Comparison of ENCODE assay signal across 16 cellular contexts in the genomic region with DNA sequence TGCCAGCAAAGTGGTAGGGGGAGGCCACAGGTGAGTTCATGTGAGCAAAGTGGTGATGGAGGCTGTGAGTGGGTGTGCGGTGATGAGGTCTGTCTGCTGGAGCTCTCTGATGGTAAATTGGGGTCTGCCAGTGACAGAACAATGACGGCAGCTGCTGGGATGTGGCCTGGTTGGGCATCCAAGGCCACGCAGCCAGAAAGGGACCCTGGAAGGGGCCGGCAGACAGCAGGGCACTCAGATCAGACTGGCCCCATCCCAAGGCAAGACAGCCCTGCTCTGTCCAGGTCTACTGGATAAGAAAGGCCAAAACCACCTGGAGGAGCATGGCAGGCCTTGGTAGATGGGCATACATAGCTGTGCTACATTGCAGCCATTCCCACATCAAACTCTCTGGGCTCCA.
DNase-seq lines count a peak whose midpoint lies in the region; ATAC-seq and TF ChIP-seq lines count a peak whose summit lies in the region.
"Had no signal": no experiment of that assay in that cellular context is flagged by ENCODE, and none has a peak within 500 bp of the region (broad histone marks: within the 10 kb centered on the region; RNA-seq: fewer than 3 reads in every experiment).

No MANE protein-coding gene starts in this region.

- H3K9me3 Mint-ChIP-seq in endodermal cell = peaks cover 20% of the 10 kb centered on the region
- peaks cover 7% of the 10 kb centered on the region for H3K9me3 Mint-ChIP-seq in stimulated activated memory B cell treated with anti-CD40 and anti-IgM and Interleukin-4, amounts not matched to agents 10 μg/mL and 1 μg/mL and 100 μg/mL, for 72 hours

- 95 to 100% methylated on average over 2 to 4 of the region's 4 CpGs for WGBS in endodermal cell (ENCODE audit: insufficient coverage in 1 of 2, insufficient read length in 1 of 2), 2 experiments
- no CpG with 5 or more reads among the region's 4 CpGs for WGBS in SK-N-SH (ENCODE audit: low lambda C conversion rate)

- no peak overlapping the region for H3K27ac Mint-ChIP-seq in endodermal cell
- no peak overlapping the region for H3K27ac Mint-ChIP-seq in stimulated activated memory B cell treated with anti-CD40 and anti-IgM and Interleukin-4, amounts not matched to agents 10 μg/mL and 1 μg/mL and 100 μg/mL, for 72 hours
- H3K27ac Mint-ChIP-seq: CD14-positive monocyte; CD4-positive, alpha-beta memory T cell had no signal

- H3K36me3 Mint-ChIP-seq in endodermal cell (ENCODE audit: low read depth) = peaks cover 23% of the 10 kb centered on the region
- no peaks in the 10 kb centered on the region for H3K36me3 Mint-ChIP-seq in stimulated activated memory B cell treated with anti-CD40 and anti-IgM and Interleukin-4, amounts not matched to agents 10 μg/mL and 1 μg/mL and 100 μg/mL, for 72 hours
- H3K36me3 Mint-ChIP-seq: CD14-positive monocyte; CD4-positive, alpha-beta memory T cell had no signal

- H3F3A ChIP-seq in SK-N-SH (replicated peaks; ENCODE audit: insufficient read depth) = no peaks in the 10 kb centered on the region

- POLR2A ChIA-PET in SK-N-SH (lab: Yijun Ruan, JAX) = no interaction called here

- no peak for TF ChIP-seq RAD21 in SK-N-SH (IDR thresholded peaks at IDR 0.05; ENCODE audit: low read length)

- H3K36me3 ChIP-seq in RWPE2 (ENCODE audit: low read depth) (no peaks in the 10 kb centered on the region), endodermal cell (ENCODE audit: control insufficient read depth, insufficient read depth, low read length) (peaks cover 20% of the 10 kb centered on the region), SK-N-SH (replicated peaks in 1 of 2; ENCODE audit: control insufficient read depth in 1 of 2, insufficient read depth in 2 of 2, low read length in 1 of 2) (no peaks in the 10 kb centered on the region)
- H3K36me3 ChIP-seq: BLaER1, HAP-1 had no signal

- H3K4me3 ChIP-seq in RWPE2 (ENCODE audit: severe bottlenecking) = no peak overlapping the region
- H3K4me3 ChIP-seq in endodermal cell (ENCODE audit: low read length) = peak overlapping the region; percentile 71
- no peak overlapping the region for H3K4me3 ChIP-seq in SK-N-SH (ENCODE audit: low read depth in 2 of 2, low read length in 1 of 2)
- H3K4me3 ChIP-seq: BLaER1, HAP-1 had no signal

- H3K27me3 ChIP-seq in RWPE2 (ENCODE audit: insufficient read depth, poor library complexity, severe bottlenecking) (no peaks in the 10 kb centered on the region), endodermal cell (ENCODE audit: control insufficient read depth, insufficient read depth, low read length, poor library complexity, severe bottlenecking) (no peaks in the 10 kb centered on the region), SK-N-SH (ENCODE audit: insufficient read depth) (no peaks in the 10 kb centered on the region)
- H3K27me3 ChIP-seq: BLaER1 had no signal

- H3K79me2 ChIP-seq in SK-N-SH (ENCODE audit: insufficient read depth) = no peaks in the 10 kb centered on the region

- H3K9ac ChIP-seq in endodermal cell (ENCODE audit: extremely low read depth, low read length, poor library complexity, severe bottlenecking) (no peak overlapping the region), SK-N-SH (no peak overlapping the region)
- H3K9ac ChIP-seq: BLaER1 had no signal

- TF ChIP-seq CTCF in RWPE2 (IDR thresholded peaks at IDR 0.05; ENCODE audit: poor library complexity, severe bottlenecking) (no peak), endodermal cell (conservative IDR thresholded peaks at IDR 0.05) (no peak), SK-N-SH (IDR thresholded peaks at IDR 0.05) (no peak)

- H3K9me3 ChIP-seq in RWPE2 (ENCODE audit: severe bottlenecking) (peaks cover 6% of the 10 kb centered on the region), endodermal cell (ENCODE audit: control insufficient read depth, low read length) (peaks cover 19% of the 10 kb centered on the region), SK-N-SH (no peaks in the 10 kb centered on the region)
- H3K9me3 ChIP-seq: HAP-1 had no signal

- CTCF ChIA-PET in SK-N-SH (lab: Yijun Ruan, JAX) = interaction anchor here (1.5 kb wide), 1 partner anchor 8 kb away, joined by 3 read pairs; no protein-coding TSS in a partner anchor

- no peak for ATAC-seq in RWPE2 (ENCODE audit: low read depth)
- ATAC-seq in stimulated activated memory B cell treated with anti-CD40 and anti-IgM and Interleukin-4, amounts not matched to agents 10 μg/mL and 1 μg/mL and 100 μg/mL, for 72 hours = peak; percentile 27
- ATAC-seq in GM18498 (IDR thresholded peaks at IDR 0.05; ENCODE audit: unreplicated experiment) = no peak
- ATAC-seq: HepG2 had no signal

- H3K4me2 ChIP-seq in SK-N-SH = no peak overlapping the region
- H3K4me2 ChIP-seq: BLaER1 had no signal

- H3K4me1 Mint-ChIP-seq in endodermal cell = peaks cover 28% of the 10 kb centered on the region
- no peaks in the 10 kb centered on the region for H3K4me1 Mint-ChIP-seq in stimulated activated memory B cell treated with anti-CD40 and anti-IgM and Interleukin-4, amounts not matched to agents 10 μg/mL and 1 μg/mL and 100 μg/mL, for 72 hours
- H3K4me1 Mint-ChIP-seq: CD14-positive monocyte; CD4-positive, alpha-beta memory T cell had no signal

- no peak overlapping the region for H2AFZ ChIP-seq in SK-N-SH (ENCODE audit: low read depth)

- no peak for TF ChIP-seq EP300 in SK-N-SH (IDR thresholded peaks at IDR 0.05; ENCODE audit: borderline replicate concordance in 1 of 2, low read depth in 1 of 2, low read length in 1 of 2)

- no peaks in the 10 kb centered on the region for H4K20me1 ChIP-seq in SK-N-SH (ENCODE audit: insufficient read depth)
- H4K20me1 ChIP-seq: BLaER1 had no signal

- no peaks in the 10 kb centered on the region for H3K27me3 Mint-ChIP-seq in endodermal cell (ENCODE audit: insufficient read depth)
- no peaks in the 10 kb centered on the region for H3K27me3 Mint-ChIP-seq in stimulated activated memory B cell treated with anti-CD40 and anti-IgM and Interleukin-4, amounts not matched to agents 10 μg/mL and 1 μg/mL and 100 μg/mL, for 72 hours
- H3K27me3 Mint-ChIP-seq: CD4-positive, alpha-beta memory T cell had no signal

- H3K9me2 ChIP-seq in SK-N-SH = no peaks in the 10 kb centered on the region

- peak; percentile 31 for DNase-seq in RWPE2 (ENCODE audit: low spot score)
- no peak for DNase-seq in endodermal cell
- DNase-seq in mesenteric fat pad (ENCODE audit: low spot score) = peak; percentile 64
- no peak for DNase-seq in SK-N-SH
- DNase-seq in superior temporal gyrus (ENCODE audit: extremely low spot score) = no peak
- DNase-seq: 8988T, DMS153, DMS79, GDM1 had no signal

- H3K27ac ChIP-seq in RWPE2 (ENCODE audit: poor library complexity, severe bottlenecking) = no peak overlapping the region
- no peak overlapping the region for H3K27ac ChIP-seq in endodermal cell (ENCODE audit: low read depth, low read length)
- H3K27ac ChIP-seq in SK-N-SH (ENCODE audit: low read depth in 2 of 2, low read length in 1 of 2) = no peak overlapping the region
- H3K27ac ChIP-seq: BLaER1 had no signal

- H3K4me3 Mint-ChIP-seq in endodermal cell = no peak overlapping the region
- no peak overlapping the region for H3K4me3 Mint-ChIP-seq in stimulated activated memory B cell treated with anti-CD40 and anti-IgM and Interleukin-4, amounts not matched to agents 10 μg/mL and 1 μg/mL and 100 μg/mL, for 72 hours
- H3K4me3 Mint-ChIP-seq: CD14-positive monocyte; CD4-positive, alpha-beta memory T cell had no signal

- no peaks in the 10 kb centered on the region for H3K4me1 ChIP-seq in RWPE2 (ENCODE audit: insufficient read depth, poor library complexity, severe bottlenecking)
- peaks cover 10% of the 10 kb centered on the region for H3K4me1 ChIP-seq in endodermal cell (ENCODE audit: control insufficient read depth, insufficient read depth, low read length)
- peaks cover 0 to 2% of the 10 kb centered on the region in 2 experiments; a peak in 1 of 4 replicates for H3K4me1 ChIP-seq in SK-N-SH (ENCODE audit: control insufficient read depth in 1 of 2, insufficient read depth in 2 of 2, low read depth in 1 of 2, low read length in 1 of 2)
- H3K4me1 ChIP-seq: BLaER1, HAP-1 had no signal

TF ChIP-seq in SK-N-SH, 30 proteins besides CTCF, POLR2A, EP300 and RAD21 (continues in another document):
- TF ChIP-seq RCOR1 (IDR thresholded peaks at IDR 0.05; ENCODE audit: low read length) (no peak), ELF1 (IDR thresholded peaks at IDR 0.05) (no peak), RXRA (IDR thresholded peaks at IDR 0.05; ENCODE audit: borderline replicate concordance, low read depth) (no peak), TAF1 (IDR thresholded peaks at IDR 0.05; ENCODE audit: borderline replicate concordance, low read depth, low read length) (no peak), GABPA (IDR thresholded peaks at IDR 0.05; ENCODE audit: low read depth) (no peak), EZH2phosphoT487 (IDR thresholded peaks at IDR 0.05; ENCODE audit: borderline replicate concordance, low read depth) (no peak)
- TF ChIP-seq, protein P1, sequence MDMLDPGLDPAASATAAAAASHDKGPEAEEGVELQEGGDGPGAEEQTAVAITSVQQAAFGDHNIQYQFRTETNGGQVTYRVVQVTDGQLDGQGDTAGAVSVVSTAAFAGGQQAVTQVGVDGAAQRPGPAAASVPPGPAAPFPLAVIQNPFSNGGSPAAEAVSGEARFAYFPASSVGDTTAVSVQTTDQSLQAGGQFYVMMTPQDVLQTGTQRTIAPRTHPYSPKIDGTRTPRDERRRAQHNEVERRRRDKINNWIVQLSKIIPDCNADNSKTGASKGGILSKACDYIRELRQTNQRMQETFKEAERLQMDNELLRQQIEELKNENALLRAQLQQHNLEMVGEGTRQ (IDR thresholded peaks at IDR 0.05; ENCODE audit: borderline replicate concordance, low read depth, low read length) = no peak
- TF ChIP-seq, protein P2, sequence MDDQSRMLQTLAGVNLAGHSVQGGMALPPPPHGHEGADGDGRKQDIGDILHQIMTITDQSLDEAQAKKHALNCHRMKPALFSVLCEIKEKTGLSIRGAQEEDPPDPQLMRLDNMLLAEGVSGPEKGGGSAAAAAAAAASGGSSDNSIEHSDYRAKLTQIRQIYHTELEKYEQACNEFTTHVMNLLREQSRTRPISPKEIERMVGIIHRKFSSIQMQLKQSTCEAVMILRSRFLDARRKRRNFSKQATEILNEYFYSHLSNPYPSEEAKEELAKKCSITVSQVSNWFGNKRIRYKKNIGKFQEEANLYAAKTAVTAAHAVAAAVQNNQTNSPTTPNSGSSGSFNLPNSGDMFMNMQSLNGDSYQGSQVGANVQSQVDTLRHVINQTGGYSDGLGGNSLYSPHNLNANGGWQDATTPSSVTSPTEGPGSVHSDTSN (IDR thresholded peaks at IDR 0.05) = no peak

Comparison
In these comparisons a context has a peak if more than half of its experiments do, and no peak if none do; other contexts are left out.
1. DNase-seq: peak in RWPE2 (single experiment) and mesenteric fat pad (single experiment); none in endodermal cell (single experiment), SK-N-SH (single experiment) and superior temporal gyrus (single experiment).